Comparison of ENCODE assay signal across 22 cellular contexts in genomic region chr9:134463293-134463692, GRCh38.
"Had no signal": no experiment of that assay in that cellular context is flagged by ENCODE, and none has a peak within 500 bp of the region (broad histone marks: within the 10 kb centered on the region; RNA-seq: fewer than 3 reads in every experiment).

No MANE protein-coding gene starts in this region.

- H3K9me3 ChIP-seq: ascending aorta, colonic mucosa, mucosa of descending colon, right lobe of liver, testis, uterus had no signal

- H3K36me3 ChIP-seq: ascending aorta, cardiac muscle cell, colonic mucosa, esophagus squamous epithelium, left lung, right lobe of liver, uterus had no signal

- DNase-seq: activated CD4-positive, alpha-beta T cell treated with anti-CD3 and anti-CD28 coated beads for 48 hours; activated CD4-positive, alpha-beta T cell treated with anti-CD3 and anti-CD28 coated beads, Interleukin-2, amount 50 U/mL, for 48 hours; activated CD8-positive, alpha-beta memory T cell treated with anti-CD3 and anti-CD28 coated beads for 24 hours; activated effector memory CD4-positive, alpha-beta T cell treated with Interleukin-2 at 50 U/mL for 16 hours; activated naive CD4-positive, alpha-beta T cell treated with Interleukin-2 at 50 U/mL for 16 hours; cerebellar nuclear complex; colonic mucosa; effector CD8-positive, alpha-beta T cell; esophagus squamous epithelium; kidney glomerular epithelial cell; right lobe of liver; stimulated activated CD4-positive, alpha-beta T cell treated with anti-CD3 and anti-CD28 coated beads, Interleukin-4, amount 100 ng/mL, for 1 hour; stimulated activated naive CD8-positive, alpha-beta T cell treated with anti-CD3 and anti-CD28 coated beads, Interleukin-15, Interleukin-2, amounts not matched to agents 100 U/mL and 50 U/mL, for 24 hours; testis; uterus had no signal

- H3K4me1 ChIP-seq: colonic mucosa, right lobe of liver, testis, uterus had no signal

- H3K27me3 ChIP-seq: ascending aorta, cardiac muscle cell, colonic mucosa, right lobe of liver, testis, uterus had no signal

- H3K4me3 ChIP-seq: ascending aorta, cardiac muscle cell, colonic mucosa, esophagus squamous epithelium, left lung, lung, mucosa of descending colon, right lobe of liver, testis, uterus had no signal

- H3K27ac ChIP-seq: ascending aorta, cardiac muscle cell, colonic mucosa, epithelial cell of prostate, esophagus squamous epithelium, left lung, right lobe of liver, testis, uterus, VCaP had no signal
